8 cellular contexts compared by ENCODE assay signal in genomic region chr3:169660709-169661566, GRCh38. TPM values are rescaled to one million over a fixed set of nuclear protein-coding genes. Genes with fewer than 3 reads are reported as not detected.
DNase-seq lines count a peak whose midpoint lies in the region; ATAC-seq and TF ChIP-seq lines count a peak whose summit lies in the region.

No MANE protein-coding gene starts in this region.

- H3K4me3 Mint-ChIP-seq in T-helper 2 cell treated with Interferon-gamma antibody and Interleukin-4, amounts not matched to agents 5 μg/mL and 100 μg/mL, for 36 hours: peak overlapping the region; percentile 87

- H3K36me3 ChIP-seq in gastroesophageal sphincter (no peaks in the 10 kb centered on the region), psoas muscle (ENCODE audit: insufficient read depth in 1 of 2, low read depth in 1 of 2) (no peaks in the 10 kb centered on the region)

- no peak for ATAC-seq in gastroesophageal sphincter
- no peak for ATAC-seq in psoas muscle
- ATAC-seq in HG03457 (IDR thresholded peaks at IDR 0.05; ENCODE audit: unreplicated experiment): no peak
- no peak for ATAC-seq in HG03196 (IDR thresholded peaks at IDR 0.05; ENCODE audit: unreplicated experiment)

- 9 to 24% methylated on average over 16 to 19 of the region's 32 CpGs for WGBS in gastroesophageal sphincter (ENCODE audit: low coverage in 1 of 2), 2 donors
- WGBS in psoas muscle, 3 donors: 6 to 8% (median 6%) methylated on average over 32 of the region's 32 CpGs

- DNase-seq in GM13977 (ENCODE audit: low spot score): peak; percentile 52
- DNase-seq in T-helper 2 cell treated with Interferon-gamma antibody and Interleukin-4, amounts not matched to agents 5 μg/mL and 100 μg/mL, for 36 hours (ENCODE audit: low spot score): no peak
- no peak for DNase-seq in psoas muscle
- no peak for DNase-seq in SKM-1 (lab: John Stamatoyannopoulos, UW; ENCODE audit: unreplicated experiment)
- no peak for DNase-seq in cerebellum (ENCODE audit: low spot score)

- peak overlapping the region; percentile 62 to 74 for H3K4me3 ChIP-seq in gastroesophageal sphincter
- H3K4me3 ChIP-seq in psoas muscle: peak overlapping the region; percentile 80

- TF ChIP-seq POLR2A in gastroesophageal sphincter (IDR thresholded peaks at IDR 0.05): no peak

- H3K36me3 Mint-ChIP-seq in T-helper 2 cell treated with Interferon-gamma antibody and Interleukin-4, amounts not matched to agents 5 μg/mL and 100 μg/mL, for 36 hours (ENCODE audit: low read depth): no peaks in the 10 kb centered on the region

- peaks cover 35% of the 10 kb centered on the region for H3K4me1 Mint-ChIP-seq in T-helper 2 cell treated with Interferon-gamma antibody and Interleukin-4, amounts not matched to agents 5 μg/mL and 100 μg/mL, for 36 hours (ENCODE audit: low read depth)

- H3K27ac Mint-ChIP-seq in T-helper 2 cell treated with Interferon-gamma antibody and Interleukin-4, amounts not matched to agents 5 μg/mL and 100 μg/mL, for 36 hours: peak overlapping the region; percentile 11

- H3K9me3 ChIP-seq in gastroesophageal sphincter: no peaks in the 10 kb centered on the region
- no peaks in the 10 kb centered on the region for H3K9me3 ChIP-seq in psoas muscle

- peaks cover 0 to 76% (median 23%) of the 10 kb centered on the region in 3 donors for H3K4me1 ChIP-seq in gastroesophageal sphincter
- H3K4me1 ChIP-seq in psoas muscle: peaks cover 12% of the 10 kb centered on the region

- intact Hi-C loops in psoas muscle (cut with DNase I): loop anchor here (5.0 to 10.0 kb wide), 4 partner anchors 514 to 796 kb away; no protein-coding TSS in a partner anchor

- TF ChIP-seq CTCF in GM13977 (IDR thresholded peaks at IDR 0.05; ENCODE audit: extremely low read depth, insufficient read depth, missing control alignments): no peak
- no peak for TF ChIP-seq CTCF in gastroesophageal sphincter (IDR thresholded peaks at IDR 0.05)
- no peak for TF ChIP-seq CTCF in psoas muscle (IDR thresholded peaks at IDR 0.05)

- H3K27me3 ChIP-seq in gastroesophageal sphincter (peaks cover 76% of the 10 kb centered on the region), psoas muscle (ENCODE audit: insufficient read depth in 3 of 3, low read length in 2 of 3) (peaks cover under 1 to 85% (median 26%) of the 10 kb centered on the region in 3 donors)

- peak overlapping the region; percentile 68 to 94 (median 86) for H3K27ac ChIP-seq in gastroesophageal sphincter
- H3K27ac ChIP-seq in psoas muscle: peak overlapping the region; percentile 64

- peaks cover 89% of the 10 kb centered on the region for H3K27me3 Mint-ChIP-seq in T-helper 2 cell treated with Interferon-gamma antibody and Interleukin-4, amounts not matched to agents 5 μg/mL and 100 μg/mL, for 36 hours (ENCODE audit: low read depth)

- in situ Hi-C loops in GM13977 (cut with MboI; ENCODE audit: low pct_unique_long_range_greater_than_20kb, low sequenced_read_pairs, unreplicated experiment): loop anchor here (10.0 kb wide), 1 partner anchor 526 kb away; no protein-coding TSS in a partner anchor

- no peak for TF ChIP-seq EP300 in gastroesophageal sphincter (IDR thresholded peaks at IDR 0.05)

- H3K9me3 Mint-ChIP-seq in T-helper 2 cell treated with Interferon-gamma antibody and Interleukin-4, amounts not matched to agents 5 μg/mL and 100 μg/mL, for 36 hours: no peaks in the 10 kb centered on the region

RNA-seq across cellular contexts. Expression of gene MECOM, which starts 2.6 kb away (rescaled TPM):
- total RNA-seq in gastroesophageal sphincter: 10 to 100 TPM; 13.7 to 92.6 (median 55.6) TPM
- total RNA-seq in psoas muscle: 10 to 100 TPM in 1 of 4 donors, 1 to 10 TPM in 3; 6.6 to 11.5 (median 8.1) TPM
- polyA plus RNA-seq in psoas muscle: 1 to 10 TPM; 2.5 to 2.7 (median 2.6) TPM
- total RNA-seq in cerebellum: 7.2 TPM
